ENCODE assay signal across 23 cellular contexts in genomic region chr4:82247171-82247570, GRCh38.
"Had no signal": no experiment of that assay in that cellular context is flagged by ENCODE, and none has a peak within 500 bp of the region (broad histone marks: within the 10 kb centered on the region; RNA-seq: fewer than 3 reads in every experiment).

No MANE protein-coding gene starts in this region.

- ATAC-seq: activated T-cell treated with anti-CD3 and anti-CD28 coated beads, Interleukin-2, amount 50 U/mL, for 4 hours; body of pancreas; natural killer cell treated with Interleukin-12 subunit alpha and Interleukin-12 subunit beta and Interleukin-15 and Interleukin-18, amount 100 ng/mL, for 72 hours; right lobe of liver; stimulated activated naive CD8-positive, alpha-beta T cell treated with anti-CD3 and anti-CD28 coated beads, Interleukin-15, Interleukin-2, amounts not matched to agents 100 U/mL and 50 U/mL, for 24 hours; T-helper 17 cell had no signal

- H3K9me3 Mint-ChIP-seq: activated CD4-positive, alpha-beta memory T cell treated with anti-CD3 and anti-CD28 coated beads, Interleukin-2, amount 10 ng/mL, durations not matched to agents 7 days and 5 days; activated CD4-positive, alpha-beta T cell treated with anti-CD3 and anti-CD28 coated beads, Interleukin-2, amount 10 ng/mL, durations not matched to agents 7 days and 5 days; activated T-cell treated with anti-CD3 and anti-CD28 coated beads, Interleukin-2, amount 50 U/mL, for 4 hours; activated T-helper 2 cell treated with anti-CD3 and anti-CD28 coated beads, Interferon-gamma antibody, Interleukin-2, Interleukin-4, amounts not matched to agents 10 μg/mL and 5 μg/mL and 100 μg/mL, durations not matched to agents 14 hours and 24 hours and 36 hours; natural killer cell treated with Interleukin-12 subunit alpha and Interleukin-12 subunit beta and Interleukin-15 and Interleukin-18, amount 100 ng/mL, for 72 hours had no signal

- H3K27me3 Mint-ChIP-seq: activated naive CD8-positive, alpha-beta T cell treated with anti-CD3 and anti-CD28 coated beads for 36 hours had no signal

- H3K4me1 Mint-ChIP-seq: activated CD4-positive, alpha-beta memory T cell treated with anti-CD3 and anti-CD28 coated beads, Interleukin-2, amount 10 ng/mL, durations not matched to agents 7 days and 5 days; activated CD4-positive, alpha-beta T cell treated with anti-CD3 and anti-CD28 coated beads, Interleukin-2, amount 10 ng/mL, durations not matched to agents 7 days and 5 days; T-helper 17 cell had no signal

- H3K27ac Mint-ChIP-seq: activated CD4-positive, alpha-beta memory T cell treated with anti-CD3 and anti-CD28 coated beads, Interleukin-2, amount 10 ng/mL, durations not matched to agents 7 days and 5 days; activated CD4-positive, alpha-beta T cell treated with anti-CD3 and anti-CD28 coated beads, Interleukin-2, amount 10 ng/mL, durations not matched to agents 7 days and 5 days; activated naive CD8-positive, alpha-beta T cell treated with anti-CD3 and anti-CD28 coated beads for 36 hours; activated T-helper 2 cell treated with anti-CD3 and anti-CD28 coated beads, Interferon-gamma antibody, Interleukin-2, Interleukin-4, amounts not matched to agents 10 μg/mL and 5 μg/mL and 100 μg/mL, durations not matched to agents 14 hours and 24 hours and 36 hours; natural killer cell treated with Interleukin-12 subunit alpha and Interleukin-12 subunit beta and Interleukin-15 and Interleukin-18, amount 100 ng/mL, for 72 hours; T-helper 17 cell had no signal

- H3K4me3 ChIP-seq: adrenal gland, body of pancreas, coronary artery, dorsolateral prefrontal cortex, right lobe of liver, testis, transverse colon had no signal

- H3K27ac ChIP-seq: adrenal gland, body of pancreas, coronary artery, dorsolateral prefrontal cortex, right lobe of liver, testis, transverse colon had no signal

- H3K4me3 Mint-ChIP-seq: activated CD4-positive, alpha-beta memory T cell treated with anti-CD3 and anti-CD28 coated beads, Interleukin-2, amount 10 ng/mL, durations not matched to agents 7 days and 5 days; activated CD4-positive, alpha-beta T cell treated with anti-CD3 and anti-CD28 coated beads, Interleukin-2, amount 10 ng/mL, durations not matched to agents 7 days and 5 days; activated naive CD8-positive, alpha-beta T cell treated with anti-CD3 and anti-CD28 coated beads for 36 hours; activated T-cell treated with anti-CD3 and anti-CD28 coated beads, Interleukin-2, amount 50 U/mL, for 4 hours; natural killer cell treated with Interleukin-12 subunit alpha and Interleukin-12 subunit beta and Interleukin-15 and Interleukin-18, amount 100 ng/mL, for 72 hours; T-helper 17 cell had no signal

- DNase-seq: activated CD4-positive, alpha-beta memory T cell treated with anti-CD3 and anti-CD28 coated beads, Interleukin-2, amount 10 ng/mL, durations not matched to agents 7 days and 5 days; activated CD4-positive, alpha-beta T cell treated with anti-CD3 and anti-CD28 coated beads for 1 hour; activated CD4-positive, alpha-beta T cell treated with anti-CD3 and anti-CD28 coated beads, Interleukin-2, amount 10 ng/mL, durations not matched to agents 7 days and 5 days; activated CD8-positive, alpha-beta memory T cell treated with anti-CD3 and anti-CD28 coated beads, Interleukin-2, amount 50 U/mL, for 48 hours; activated naive CD4-positive, alpha-beta T cell; activated naive CD8-positive, alpha-beta T cell treated with anti-CD3 and anti-CD28 coated beads for 36 hours; activated T-cell treated with anti-CD3 and anti-CD28 coated beads, Interleukin-2, amount 50 U/mL, for 4 hours; adrenal gland; aorta; body of pancreas; dorsolateral prefrontal cortex; effector memory CD4-positive, alpha-beta T cell; mesenchymal stem cell; right lobe of liver; stimulated activated CD4-positive, alpha-beta T cell treated with anti-CD3 and anti-CD28 coated beads, Interleukin-2, amount 100 ng/mL, for 48 hours; stimulated activated naive CD8-positive, alpha-beta T cell treated with anti-CD3 and anti-CD28 coated beads, Interleukin-15, Interleukin-2, amounts not matched to agents 100 U/mL and 50 U/mL, for 24 hours; T-helper 17 cell; T1000; testis; transverse colon had no signal

- H3K36me3 Mint-ChIP-seq: activated naive CD8-positive, alpha-beta T cell treated with anti-CD3 and anti-CD28 coated beads for 36 hours; natural killer cell treated with Interleukin-12 subunit alpha and Interleukin-12 subunit beta and Interleukin-15 and Interleukin-18, amount 100 ng/mL, for 72 hours had no signal
